10 cellular contexts compared by ENCODE assay signal in genomic region chr5:173472164-173472563, GRCh38.
A peak's percentile ranks its signal among the peaks of the same experiment; 100 is the strongest.
DNase-seq lines count a peak whose midpoint lies in the region; ATAC-seq and FAIRE-seq lines count a peak whose summit lies in the region.
"Had no signal": no experiment of that assay in that cellular context is flagged by ENCODE, and none has a peak within 500 bp of the region (broad histone marks: within the 10 kb centered on the region; RNA-seq: fewer than 3 reads in every experiment).

No MANE protein-coding gene starts in this region.

- H3K4me1 Mint-ChIP-seq in activated T-cell treated with anti-CD3 and anti-CD28 coated beads, Interleukin-2, amount 50 U/mL, for 4 hours (ENCODE audit: low read depth), result no peaks in the 10 kb centered on the region
- H3K4me1 Mint-ChIP-seq: memory B cell had no signal

- DNase-seq in COR-L47 (lab: John Stamatoyannopoulos, UW) (peak; percentile 12), T1000 (lab: John Stamatoyannopoulos, UW) (peak; percentile 45), frontal cortex (ENCODE audit: low spot score in 2 of 2) (peak; percentile 46 to 52), posterior cingulate gyrus (peak; percentile 48 to 96 (median 81)), NCI-H2171 treated with DMSO at 0.1 percent for 48 hours (lab: John Stamatoyannopoulos, UW) (no peak), left lobe of liver (ENCODE audit: low spot score) (no peak)
- DNase-seq in activated T-cell treated with anti-CD3 and anti-CD28 coated beads, Interleukin-2, amount 50 U/mL, for 4 hours, result no peak
- no peak for DNase-seq in activated CD4-positive, alpha-beta T cell treated with anti-CD3 and anti-CD28 coated beads for 4 hours
- DNase-seq: activated CD4-positive, alpha-beta T cell treated with anti-CD3 and anti-CD28 coated beads, Interleukin-2, amount 50 U/mL, for 4 hours had no signal

- intact Hi-C loops in posterior cingulate gyrus (cut with DNase I), result loop anchor here (2.0 kb wide), 1 partner anchor 83 kb away; no protein-coding TSS in a partner anchor

- H3K27me3 Mint-ChIP-seq in activated T-cell treated with anti-CD3 and anti-CD28 coated beads, Interleukin-2, amount 50 U/mL, for 4 hours (ENCODE audit: low read depth), result peaks cover 7% of the 10 kb centered on the region

- no peaks in the 10 kb centered on the region for H3K9me3 Mint-ChIP-seq in activated T-cell treated with anti-CD3 and anti-CD28 coated beads, Interleukin-2, amount 50 U/mL, for 4 hours

- no peak for ATAC-seq in activated T-cell treated with anti-CD3 and anti-CD28 coated beads, Interleukin-2, amount 50 U/mL, for 4 hours
- no peak for ATAC-seq in left lobe of liver

- peak; percentile 98 for FAIRE-seq in frontal cortex (lab: Jason Lieb, UNC)

- H3K36me3 Mint-ChIP-seq in activated T-cell treated with anti-CD3 and anti-CD28 coated beads, Interleukin-2, amount 50 U/mL, for 4 hours (ENCODE audit: insufficient read depth), result no peaks in the 10 kb centered on the region
- H3K36me3 Mint-ChIP-seq: memory B cell had no signal

- H3K4me3 Mint-ChIP-seq in activated T-cell treated with anti-CD3 and anti-CD28 coated beads, Interleukin-2, amount 50 U/mL, for 4 hours, result no peak overlapping the region
- H3K4me3 Mint-ChIP-seq: memory B cell had no signal

Comparison
In these comparisons a context has a peak if more than half of its experiments do, and no peak if none do; other contexts are left out.
1. DNase-seq: peak in COR-L47 (single experiment), T1000 (single experiment), frontal cortex (2 of 2) and posterior cingulate gyrus (10 of 10); none in NCI-H2171 treated with DMSO at 0.1 percent for 48 hours (single experiment), activated T-cell treated with anti-CD3 and anti-CD28 coated beads, Interleukin-2, amount 50 U/mL, for 4 hours (single experiment), activated CD4-positive, alpha-beta T cell treated with anti-CD3 and anti-CD28 coated beads for 4 hours (0 of 2) and left lobe of liver (single experiment).